Comparison of ENCODE assay signal across 8 cellular contexts in the genomic region with DNA sequence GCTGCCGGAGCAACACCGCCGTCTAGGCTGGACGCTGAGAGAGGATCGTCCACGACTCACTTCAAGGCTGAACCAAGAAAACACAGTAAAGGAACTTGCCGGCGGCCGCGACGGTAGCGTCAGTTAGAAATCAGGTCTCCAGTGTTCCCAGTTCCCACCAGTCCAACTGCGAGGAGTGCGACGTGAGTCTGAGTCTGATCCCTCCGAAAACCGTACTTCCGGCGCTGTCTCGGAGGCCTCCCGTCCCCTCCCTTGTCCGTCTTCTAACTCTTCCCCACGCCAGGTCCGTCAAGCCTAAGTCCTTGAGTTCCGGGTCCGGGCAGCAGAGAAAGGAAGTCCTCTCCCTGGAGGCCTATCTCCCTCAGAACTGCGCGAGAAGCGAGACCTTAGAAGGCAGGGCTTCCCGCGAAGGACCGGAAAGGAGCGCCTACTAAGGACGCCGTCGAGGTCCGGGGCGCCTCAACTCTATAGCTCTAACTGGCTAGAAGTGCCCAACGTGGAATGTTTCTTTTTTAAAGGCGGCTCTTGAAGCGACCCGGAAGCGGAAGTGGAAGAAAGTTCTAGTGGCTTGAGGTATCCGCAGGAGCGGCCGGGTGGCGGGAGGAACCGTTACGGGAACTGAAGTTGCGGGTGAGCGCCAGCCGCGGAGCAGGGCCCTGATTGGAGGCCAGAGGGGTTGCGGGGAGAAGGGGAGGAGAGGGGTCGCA. TPM values are rescaled to one million over a fixed set of nuclear protein-coding genes. Genes with fewer than 3 reads are reported as not detected.
A peak's percentile ranks its signal among the peaks of the same experiment; 100 is the strongest.
DNase-seq lines count a peak whose midpoint lies in the region; ATAC-seq, FAIRE-seq and TF ChIP-seq lines count a peak whose summit lies in the region.

A gene with protein sequence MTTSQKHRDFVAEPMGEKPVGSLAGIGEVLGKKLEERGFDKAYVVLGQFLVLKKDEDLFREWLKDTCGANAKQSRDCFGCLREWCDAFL (plus strand): TSS at position 563 of the 707 bp plus-strand sequence. CDS start 748 bp downstream, outside the sequence.
A gene with protein sequence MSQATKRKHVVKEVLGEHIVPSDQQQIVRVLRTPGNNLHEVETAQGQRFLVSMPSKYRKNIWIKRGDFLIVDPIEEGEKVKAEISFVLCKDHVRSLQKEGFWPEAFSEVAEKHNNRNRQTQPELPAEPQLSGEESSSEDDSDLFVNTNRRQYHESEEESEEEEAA (minus strand): TSS at position 217 of the 707 bp plus-strand sequence. CDS start 1,768 bp downstream, outside the sequence.

- DNase-seq in Daoy (ENCODE audit: low read depth) (peak; percentile 97), H54 (ENCODE audit: insufficient read length, low spot score) (peak; percentile 83), LoVo (ENCODE audit: low spot score) (peak; percentile 96), RWPE1 (ENCODE audit: low spot score) (peak; percentile 89), fibroblast of mammary gland (ENCODE audit: low read depth) (peak; percentile 98)
- peak; percentile 79 to 86 for DNase-seq in activated T-helper 1 cell treated with anti-CD3 and anti-CD28 coated beads, Interleukin-2, amount 50 U/mL, for 16 hours (ENCODE audit: low read depth in 1 of 2, low spot score in 1 of 2)
- DNase-seq in naive thymus-derived CD8-positive, alpha-beta T cell = peak; percentile 69 to 99 (median 94)
- DNase-seq in stimulated activated naive B cell treated with anti-CD40 and anti-IgM and Interleukin-4, amounts not matched to agents 10 μg/mL and 1 μg/mL and 100 μg/mL, for 72 hours = peak; percentile 95

- CTCF ChIA-PET in RWPE1 (lab: Yijun Ruan, JAX) = interaction anchor here (1.1 kb wide), 1 partner anchor 12 kb away, joined by 3 read pairs; no protein-coding TSS in a partner anchor

- peak within 1 kb of the TSS; percentile 98 to 100 (median 99) for H3K27ac Mint-ChIP-seq in naive thymus-derived CD8-positive, alpha-beta T cell
- peak within 1 kb of the TSS; percentile 99 for H3K27ac Mint-ChIP-seq in stimulated activated naive B cell treated with anti-CD40 and anti-IgM and Interleukin-4, amounts not matched to agents 10 μg/mL and 1 μg/mL and 100 μg/mL, for 72 hours

- peak; percentile 91 for TF ChIP-seq POLR2A in H54 (IDR thresholded peaks at IDR 0.05; ENCODE audit: low read depth, low read length)

- peaks cover 17 to 54% (median 48%) of the 10 kb centered on the region in 4 donors for H3K4me1 Mint-ChIP-seq in naive thymus-derived CD8-positive, alpha-beta T cell
- H3K4me1 Mint-ChIP-seq in stimulated activated naive B cell treated with anti-CD40 and anti-IgM and Interleukin-4, amounts not matched to agents 10 μg/mL and 1 μg/mL and 100 μg/mL, for 72 hours = peaks cover 29 to 34% of the 10 kb centered on the region in 2 donors

- H3K36me3 Mint-ChIP-seq in naive thymus-derived CD8-positive, alpha-beta T cell = peaks cover 6 to 62% (median 6%) of the 10 kb centered on the region in 3 donors
- H3K36me3 Mint-ChIP-seq in stimulated activated naive B cell treated with anti-CD40 and anti-IgM and Interleukin-4, amounts not matched to agents 10 μg/mL and 1 μg/mL and 100 μg/mL, for 72 hours = peaks cover 42 to 65% of the 10 kb centered on the region in 2 donors

- peak; percentile 79 to 88 for ATAC-seq in naive thymus-derived CD8-positive, alpha-beta T cell
- ATAC-seq in stimulated activated naive B cell treated with anti-CD40 and anti-IgM and Interleukin-4, amounts not matched to agents 10 μg/mL and 1 μg/mL and 100 μg/mL, for 72 hours (replicated peaks) = peak; percentile 90 to 93

- no peaks in the 10 kb centered on the region for H3K9me3 Mint-ChIP-seq in naive thymus-derived CD8-positive, alpha-beta T cell
- H3K9me3 Mint-ChIP-seq in stimulated activated naive B cell treated with anti-CD40 and anti-IgM and Interleukin-4, amounts not matched to agents 10 μg/mL and 1 μg/mL and 100 μg/mL, for 72 hours = no peaks in the 10 kb centered on the region

- no peaks in the 10 kb centered on the region for H3K27me3 Mint-ChIP-seq in naive thymus-derived CD8-positive, alpha-beta T cell
- no peaks in the 10 kb centered on the region for H3K27me3 Mint-ChIP-seq in stimulated activated naive B cell treated with anti-CD40 and anti-IgM and Interleukin-4, amounts not matched to agents 10 μg/mL and 1 μg/mL and 100 μg/mL, for 72 hours

- peak within 1 kb of the TSS; percentile 98 to 100 (median 99) for H3K4me3 Mint-ChIP-seq in naive thymus-derived CD8-positive, alpha-beta T cell
- H3K4me3 Mint-ChIP-seq in stimulated activated naive B cell treated with anti-CD40 and anti-IgM and Interleukin-4, amounts not matched to agents 10 μg/mL and 1 μg/mL and 100 μg/mL, for 72 hours = peak within 1 kb of the TSS; percentile 91 to 99

- no peak for FAIRE-seq in H54 (lab: Jason Lieb, UNC)

- peak within 1 kb of the TSS; percentile 100 for H3K4me3 ChIP-seq in fibroblast of mammary gland (ENCODE audit: control insufficient read depth, low read depth, low read length)

- POLR2A ChIA-PET in RWPE1 (lab: Yijun Ruan, JAX; ENCODE audit: low non-redundant PET) = interaction anchor here (0.6 to 1.4 kb wide), 3 partner anchors 10 to 46 kb away, joined by 3 to 4 read pairs (median 3); a partner anchor contains a TSS
- POLR2A ChIA-PET in naive thymus-derived CD8-positive, alpha-beta T cell (lab: Charles Lee) = interaction anchor here (0.7 to 2.1 kb wide), 24 partner anchors 9 to 462 kb away, joined by 3 to 30 read pairs (median 4); a partner anchor contains a TSS

- H3K27ac ChIP-seq in RWPE1 = peak within 1 kb of the TSS; percentile 97

- TF ChIP-seq CTCF in RWPE1 (conservative IDR thresholded peaks at IDR 0.05; ENCODE audit: low read depth) (no peak), fibroblast of mammary gland (conservative IDR thresholded peaks at IDR 0.05; ENCODE audit: control insufficient read depth, insufficient read depth, low read depth, low read length) (no peak)

RNA-seq across cellular contexts. Expression of the first gene that starts in this region (rescaled TPM):
- 54.1 and 65.0 TPM in 2 replicates for total RNA-seq in Daoy (2014; rRNA removed; shearing (Covaris generic))
- 100 to 1,000 TPM in 1 of 2 experiments, 10 to 100 TPM in 1; 96.2 to 101 TPM for total RNA-seq in naive thymus-derived CD8-positive, alpha-beta T cell
- polyA plus RNA-seq in naive thymus-derived CD8-positive, alpha-beta T cell = 100 to 1,000 TPM; 225 to 250 (median 241) TPM

RNA-seq across cellular contexts. Expression of the second gene that starts in this region (rescaled TPM):
- total RNA-seq in Daoy (2014; rRNA removed; shearing (Covaris generic)) = 58.6 and 60.9 TPM in 2 replicates
- 10 to 100 TPM; 62.4 to 64.8 TPM for total RNA-seq in naive thymus-derived CD8-positive, alpha-beta T cell
- polyA plus RNA-seq in naive thymus-derived CD8-positive, alpha-beta T cell = 10 to 100 TPM; 11.5 to 18.7 (median 14.3) TPM

Comparison
In these comparisons a context has a peak if more than half of its experiments do, and no peak if none do; other contexts are left out.
1. Peak in every context shown above with its lines: DNase-seq, ATAC-seq, H3K4me3 ChIP-seq and H3K27ac ChIP-seq.